ENCODE assay signal across 22 cellular contexts in genomic region chr18:60962629-60963028, GRCh38.
DNase-seq lines count a peak whose midpoint lies in the region; ATAC-seq lines count a peak whose summit lies in the region.
"Had no signal": no experiment of that assay in that cellular context is flagged by ENCODE, and none has a peak within 500 bp of the region (broad histone marks: within the 10 kb centered on the region; RNA-seq: fewer than 3 reads in every experiment).

No MANE protein-coding gene starts in this region.

- DNase-seq in NCI-H1105 treated with DMSO at 0.1 percent for 48 hours (lab: John Stamatoyannopoulos, UW): peak; percentile 36
- no peak for DNase-seq in NCI-H1105 (lab: John Stamatoyannopoulos, UW)
- DNase-seq in left ventricle myocardium superior: no peak
- DNase-seq in right cardiac atrium: no peak
- DNase-seq in NCI-H2227 treated with DMSO at 0.1 percent for 48 hours (lab: John Stamatoyannopoulos, UW): peak; percentile 49
- DNase-seq in activated gamma-delta T cell (lab: John Stamatoyannopoulos, UW): no peak
- DNase-seq: CD8-positive, alpha-beta T cell; HFFc6; KBM-7; MV-4-11; NCI-H1417 treated with DMSO at 0.1 percent for 48 hours; NCI-H1694 treated with DMSO at 0.1 percent for 48 hours; NCI-H2107; NCI-H510A; PC-3 had no signal

- peaks cover 4% of the 10 kb centered on the region for H3K4me1 ChIP-seq in right cardiac atrium (ENCODE audit: control insufficient read depth, insufficient read depth, low read length)
- H3K4me1 ChIP-seq: HAP-1, SJSA1 had no signal

- H3K27me3 ChIP-seq in right cardiac atrium (ENCODE audit: control insufficient read depth, insufficient read depth): no peaks in the 10 kb centered on the region
- H3K27me3 ChIP-seq: SJSA1 had no signal

- no peaks in the 10 kb centered on the region for H3K9me3 ChIP-seq in right cardiac atrium (ENCODE audit: control insufficient read depth, low read length)
- H3K9me3 ChIP-seq: HAP-1, SJSA1 had no signal

- intact Hi-C loops in left ventricle myocardium superior (cut with micrococcal nuclease): no loop called here
- intact Hi-C loops in right cardiac atrium (cut with DNase I): no loop called here

- 74% methylated on average over 2 of the region's 2 CpGs for WGBS in right cardiac atrium

- ATAC-seq in left ventricle myocardium superior: peak; percentile 81
- no peak for ATAC-seq in right cardiac atrium
- no peak for ATAC-seq in HG03280 (IDR thresholded peaks at IDR 0.05; ENCODE audit: unreplicated experiment)
- ATAC-seq in GM21526 (IDR thresholded peaks at IDR 0.05; ENCODE audit: low FRiP score, unreplicated experiment): no peak
- ATAC-seq: CD8-positive, alpha-beta T cell; GM23338; PC-3 had no signal

- H3K27ac ChIP-seq in right cardiac atrium (ENCODE audit: low read length): no peak overlapping the region
- H3K27ac ChIP-seq: 22Rv1, C4-2B, SJSA1 had no signal

- H3K4me3 ChIP-seq in right cardiac atrium (ENCODE audit: low read length): no peak overlapping the region
- H3K4me3 ChIP-seq: GM23338, HAP-1, SJSA1 had no signal

Comparison
In these comparisons a context has a peak if more than half of its experiments do, and no peak if none do; other contexts are left out.
1. DNase-seq: peak in NCI-H1105 treated with DMSO at 0.1 percent for 48 hours (single experiment) and NCI-H2227 treated with DMSO at 0.1 percent for 48 hours (single experiment); none in NCI-H1105 (single experiment), left ventricle myocardium superior (single experiment), right cardiac atrium (0 of 3) and activated gamma-delta T cell (single experiment).